27 cellular contexts compared by ENCODE assay signal in genomic region chr1:6622396-6623152, GRCh38. TPM values are rescaled to one million over a fixed set of nuclear protein-coding genes. Genes with fewer than 3 reads are reported as not detected.
DNase-seq lines count a peak whose midpoint lies in the region; ATAC-seq, FAIRE-seq and TF ChIP-seq lines count a peak whose summit lies in the region.
"Had no signal": no experiment of that assay in that cellular context is flagged by ENCODE, and none has a peak within 500 bp of the region (broad histone marks: within the 10 kb centered on the region; RNA-seq: fewer than 3 reads in every experiment).

No MANE protein-coding gene starts in this region.

- peaks cover 12% of the 10 kb centered on the region for H3K4me1 Mint-ChIP-seq in T-helper 2 cell treated with Interferon-gamma antibody and Interleukin-4, amounts not matched to agents 5 μg/mL and 100 μg/mL, for 36 hours (ENCODE audit: low read depth)
- H3K4me1 Mint-ChIP-seq in nephron progenitor cell = peaks cover 46% of the 10 kb centered on the region

- peak overlapping the region; percentile 1 to 62 for H3K27ac ChIP-seq in uterus

- intact Hi-C loops in uterus (cut with DNase I; ENCODE audit: low total_unique reads) = no loop called here

- H3K4me3 ChIP-seq in bronchial epithelial cell (ENCODE audit: low read depth, low read length) (no peak overlapping the region), uterus (no peak overlapping the region), H7 (ENCODE audit: insufficient read depth, low read depth, low read length) (no peak overlapping the region)
- H3K4me3 ChIP-seq: dorsolateral prefrontal cortex, transverse colon had no signal

- DNase-seq in T-helper 2 cell treated with Interferon-gamma antibody and Interleukin-4, amounts not matched to agents 5 μg/mL and 100 μg/mL, for 36 hours (ENCODE audit: low spot score) = no peak
- no peak for DNase-seq in T-helper 2 cell
- DNase-seq in bronchial epithelial cell (ENCODE audit: low read depth) = no peak
- no peak for DNase-seq in nephron progenitor cell
- no peak for DNase-seq in uterus
- DNase-seq in H7 = no peak
- DNase-seq in GM03348 (ENCODE audit: low spot score) = no peak
- DNase-seq in activated naive CD4-positive, alpha-beta T cell treated with anti-CD3 and anti-CD28 coated beads, Interleukin-2, amount 50 U/mL, for 72 hours (ENCODE audit: low spot score in 2 of 2) = no peak
- DNase-seq: 8988T; activated CD4-positive, alpha-beta T cell treated with anti-CD3 and anti-CD28 coated beads, Interleukin-2, amount 50 U/mL, for 1 hour; activated CD8-positive, alpha-beta memory T cell treated with anti-CD3 and anti-CD28 coated beads, Interleukin-2, amount 50 U/mL, for 4 hours; activated effector memory CD4-positive, alpha-beta T cell treated with Interleukin-2 at 50 U/mL for 16 hours; amygdala; BE2C; central memory CD4-positive, alpha-beta T cell; dorsolateral prefrontal cortex; erythroblast; hypothalamus; NCI-H1436; NCI-H2171; NCI-H526 treated with DMSO at 0.1 percent for 48 hours; Right ventricle myocardium superior; stimulated activated CD4-positive, alpha-beta T cell treated with anti-CD3 and anti-CD28 coated beads, Interleukin-2, amount 100 ng/mL, for 24 hours; stimulated activated naive CD4-positive, alpha-beta T cell; transverse colon had no signal

- peaks cover 36% of the 10 kb centered on the region for H3K36me3 Mint-ChIP-seq in T-helper 2 cell treated with Interferon-gamma antibody and Interleukin-4, amounts not matched to agents 5 μg/mL and 100 μg/mL, for 36 hours (ENCODE audit: low read depth)
- peaks cover 60% of the 10 kb centered on the region for H3K36me3 Mint-ChIP-seq in nephron progenitor cell (ENCODE audit: low read depth)
- H3K36me3 Mint-ChIP-seq in activated naive CD4-positive, alpha-beta T cell treated with anti-CD3 and anti-CD28 coated beads, Interleukin-2, amount 50 U/mL, for 72 hours = peaks cover 17 to 20% of the 10 kb centered on the region in 2 donors

- no peaks in the 10 kb centered on the region for H3K27me3 Mint-ChIP-seq in T-helper 2 cell treated with Interferon-gamma antibody and Interleukin-4, amounts not matched to agents 5 μg/mL and 100 μg/mL, for 36 hours (ENCODE audit: low read depth)
- H3K27me3 Mint-ChIP-seq in nephron progenitor cell (ENCODE audit: low read depth, poor library complexity) = no peaks in the 10 kb centered on the region

- H3K4me1 ChIP-seq in uterus = peaks cover 0 to 5% of the 10 kb centered on the region in 2 donors
- H3K4me1 ChIP-seq: BE2C had no signal

- no peaks in the 10 kb centered on the region for H3K9me3 Mint-ChIP-seq in T-helper 2 cell treated with Interferon-gamma antibody and Interleukin-4, amounts not matched to agents 5 μg/mL and 100 μg/mL, for 36 hours
- H3K9me3 Mint-ChIP-seq in nephron progenitor cell = no peaks in the 10 kb centered on the region
- H3K9me3 Mint-ChIP-seq in activated naive CD4-positive, alpha-beta T cell treated with anti-CD3 and anti-CD28 coated beads, Interleukin-2, amount 50 U/mL, for 72 hours = no peaks in the 10 kb centered on the region

- no peak for TF ChIP-seq POLR2A in uterus (IDR thresholded peaks at IDR 0.05)

- H3K4me3 Mint-ChIP-seq in T-helper 2 cell treated with Interferon-gamma antibody and Interleukin-4, amounts not matched to agents 5 μg/mL and 100 μg/mL, for 36 hours = no peak overlapping the region
- no peak overlapping the region for H3K4me3 Mint-ChIP-seq in nephron progenitor cell

- H3K27ac Mint-ChIP-seq in T-helper 2 cell treated with Interferon-gamma antibody and Interleukin-4, amounts not matched to agents 5 μg/mL and 100 μg/mL, for 36 hours = peak overlapping the region; percentile 57
- peak overlapping the region; percentile 91 for H3K27ac Mint-ChIP-seq in nephron progenitor cell
- H3K27ac Mint-ChIP-seq in activated naive CD4-positive, alpha-beta T cell treated with anti-CD3 and anti-CD28 coated beads, Interleukin-2, amount 50 U/mL, for 72 hours = no peak overlapping the region

- H3K36me3 ChIP-seq in bronchial epithelial cell (ENCODE audit: control insufficient read depth, insufficient read depth, low read length) (peaks cover 20% of the 10 kb centered on the region), uterus (no peaks in the 10 kb centered on the region), H7 (replicated peaks; ENCODE audit: control insufficient read depth, insufficient read depth, low read length) (peaks cover 25% of the 10 kb centered on the region)

- no peak for TF ChIP-seq CTCF in bronchial epithelial cell (IDR thresholded peaks at IDR 0.05; ENCODE audit: insufficient read depth, low read length, severe bottlenecking)
- no peak for TF ChIP-seq CTCF in nephron progenitor cell (IDR thresholded peaks at IDR 0.05)
- no peak for TF ChIP-seq CTCF in uterus (IDR thresholded peaks at IDR 0.05)

- FAIRE-seq in bronchial epithelial cell (lab: Jason Lieb, UNC) = peak; percentile 28
- FAIRE-seq: frontal cortex, islet of Langerhans had no signal

- ATAC-seq in activated naive CD4-positive, alpha-beta T cell treated with anti-CD3 and anti-CD28 coated beads, Interleukin-2, amount 50 U/mL, for 72 hours = no peak

- no peaks in the 10 kb centered on the region for H3K9me3 ChIP-seq in uterus
- H3K9me3 ChIP-seq: BE2C, transverse colon had no signal

- H3K27me3 ChIP-seq in bronchial epithelial cell (ENCODE audit: control insufficient read depth, insufficient read depth, low read length) = no peaks in the 10 kb centered on the region
- H3K27me3 ChIP-seq in uterus = no peaks in the 10 kb centered on the region
- H3K27me3 ChIP-seq in H7 (ENCODE audit: control insufficient read depth, insufficient read depth, low read length) = no peaks in the 10 kb centered on the region; the same call in 1 of the 2 replicates
- H3K27me3 ChIP-seq: BE2C, dorsolateral prefrontal cortex, transverse colon had no signal

RNA-seq across cellular contexts. Expression of gene THAP3, which starts 2.1 kb away (rescaled TPM):
- total RNA-seq in bronchial epithelial cell (24.0 and 26.6 TPM in 2 replicates), uterus (10 to 100 TPM; 19.1 to 23.9 (median 21.9) TPM)
- 47.7 and 62.9 TPM in 2 replicates for total RNA-seq in H7 (2014; rRNA removed; shearing (Covaris generic))
- total RNA-seq in activated naive CD4-positive, alpha-beta T cell treated with anti-CD3 and anti-CD28 coated beads, Interleukin-2, amount 50 U/mL, for 72 hours = 10 to 100 TPM; 20.2 to 52.6 TPM

RNA-seq across cellular contexts. Expression of gene PHF13, which starts 9.0 kb away (rescaled TPM):
- 6.1 and 9.9 TPM in 2 replicates for total RNA-seq in bronchial epithelial cell
- 10 to 100 TPM in 2 of 4 donors, 1 to 10 TPM in 2; 1.8 to 29.6 (median 15.0) TPM for total RNA-seq in uterus
- total RNA-seq in H7 (2014; rRNA removed; shearing (Covaris generic)) = 36.6 and 44.5 TPM in 2 replicates
- total RNA-seq in activated naive CD4-positive, alpha-beta T cell treated with anti-CD3 and anti-CD28 coated beads, Interleukin-2, amount 50 U/mL, for 72 hours = 10 to 100 TPM; 15.5 to 33.4 TPM

RNA-seq across cellular contexts. Expression of gene KLHL21, which starts 19.9 kb away (rescaled TPM):
- total RNA-seq in bronchial epithelial cell (30.2 and 38.7 TPM in 2 replicates), uterus (10 to 100 TPM; 17.4 to 31.1 (median 20.6) TPM)
- total RNA-seq in H7 (2014; rRNA removed; shearing (Covaris generic)) = 35.0 and 41.1 TPM in 2 replicates
- total RNA-seq in activated naive CD4-positive, alpha-beta T cell treated with anti-CD3 and anti-CD28 coated beads, Interleukin-2, amount 50 U/mL, for 72 hours = 10 to 100 TPM; 22.9 to 38.9 TPM

RNA-seq across cellular contexts. Expression of gene ZBTB48, which starts 42.8 kb away (rescaled TPM):
- total RNA-seq in bronchial epithelial cell (18.7 and 19.7 TPM in 2 replicates), uterus (10 to 100 TPM; 26.5 to 79.7 (median 47.6) TPM)
- total RNA-seq in H7 (2014; rRNA removed; shearing (Covaris generic)) = 40.3 and 40.4 TPM in 2 replicates
- 10 to 100 TPM; 22.8 to 25.8 TPM for total RNA-seq in activated naive CD4-positive, alpha-beta T cell treated with anti-CD3 and anti-CD28 coated beads, Interleukin-2, amount 50 U/mL, for 72 hours

Comparison
In these comparisons a context has a peak if more than half of its experiments do, and no peak if none do; other contexts are left out.
1. H3K27ac Mint-ChIP-seq: peak in T-helper 2 cell treated with Interferon-gamma antibody and Interleukin-4, amounts not matched to agents 5 μg/mL and 100 μg/mL, for 36 hours (single experiment) and nephron progenitor cell (single experiment); none in activated naive CD4-positive, alpha-beta T cell treated with anti-CD3 and anti-CD28 coated beads, Interleukin-2, amount 50 U/mL, for 72 hours (0 of 2).